ENCODE assay signal across 1 cellular context in the genomic region with DNA sequence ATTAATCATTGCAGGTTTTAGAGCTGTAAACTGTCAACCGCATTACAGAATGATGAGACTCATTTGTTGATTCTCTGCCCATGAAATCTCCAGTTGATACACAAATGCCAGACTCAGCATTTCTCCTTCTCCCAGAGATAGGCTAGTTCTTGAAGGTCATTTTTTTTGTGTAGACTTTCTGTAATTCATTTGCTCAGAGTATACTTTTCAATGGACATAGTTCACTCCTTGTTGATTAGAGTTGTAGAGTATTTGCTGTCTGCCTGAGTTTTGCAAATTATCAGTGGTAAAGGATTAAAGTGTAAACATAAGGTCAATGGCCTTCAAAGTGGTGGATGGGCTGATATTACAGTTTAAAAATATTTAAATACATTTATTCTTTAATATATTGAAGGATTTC.
TF ChIP-seq lines count a peak whose summit lies in the region.

No MANE protein-coding gene starts in this region.

TF ChIP-seq in HepG2, 621 proteins besides CTCF, POLR2A, EP300 and RAD21 (continued from another document and continues in another):
- TF ChIP-seq ZNF800 (CRISPR knock-in tag; IDR thresholded peaks at IDR 0.05) (no peak; the same call in 1 of the 2 replicates), PREB (CRISPR knock-in tag; IDR thresholded peaks at IDR 0.05) (no peak), SNAI1 (CRISPR knock-in tag; IDR thresholded peaks at IDR 0.05; ENCODE audit: borderline replicate concordance) (no peak), KLF12 (CRISPR knock-in tag; IDR thresholded peaks at IDR 0.05; ENCODE audit: borderline replicate concordance) (no peak), SP4 (CRISPR knock-in tag; IDR thresholded peaks at IDR 0.05) (no peak), EZH2 (conservative IDR thresholded peaks at IDR 0.05; ENCODE audit: low read depth, low read length) (no peak), ZNF782 (CRISPR knock-in tag; IDR thresholded peaks at IDR 0.05; ENCODE audit: borderline replicate concordance) (no peak), ZNF468 (CRISPR knock-in tag; IDR thresholded peaks at IDR 0.05) (no peak), ZNF775 (CRISPR knock-in tag; IDR thresholded peaks at IDR 0.05; ENCODE audit: borderline replicate concordance) (no peak), ZNF616 (CRISPR knock-in tag; IDR thresholded peaks at IDR 0.05; ENCODE audit: low read depth) (no peak), SALL1 (CRISPR knock-in tag; IDR thresholded peaks at IDR 0.05) (peak; percentile 34; the same call in 1 of the 2 replicates), NFE2L1 (CRISPR knock-in tag; IDR thresholded peaks at IDR 0.05; ENCODE audit: borderline replicate concordance) (no peak), ARID4A (CRISPR knock-in tag; IDR thresholded peaks at IDR 0.05; ENCODE audit: borderline replicate concordance) (no peak), RBM22 (optimal IDR thresholded peaks at IDR 0.05; ENCODE audit: low read length) (no peak), ZNF260 (CRISPR knock-in tag; IDR thresholded peaks at IDR 0.05; ENCODE audit: borderline replicate concordance, low read depth) (no peak), MIER3 (CRISPR knock-in tag; IDR thresholded peaks at IDR 0.05; ENCODE audit: borderline replicate concordance) (peak; percentile 76; the same call in 1 of the 2 replicates), KLF15 (CRISPR knock-in tag; IDR thresholded peaks at IDR 0.05; ENCODE audit: borderline replicate concordance) (no peak), CENPBD1 (CRISPR knock-in tag; IDR thresholded peaks at IDR 0.05; ENCODE audit: borderline replicate concordance, low read depth) (no peak), THAP7 (CRISPR knock-in tag; IDR thresholded peaks at IDR 0.05) (no peak), ZNF337 (CRISPR knock-in tag; IDR thresholded peaks at IDR 0.05; ENCODE audit: borderline replicate concordance, low read depth) (no peak), ZFP90 (CRISPR knock-in tag; IDR thresholded peaks at IDR 0.05; ENCODE audit: borderline replicate concordance) (no peak), ZIK1 (CRISPR knock-in tag; IDR thresholded peaks at IDR 0.05; ENCODE audit: borderline replicate concordance, low read depth) (no peak), ZNF883 (CRISPR knock-in tag; IDR thresholded peaks at IDR 0.05; ENCODE audit: not compliant biosample characterization) (no peak), POLR2AphosphoS5 (IDR thresholded peaks at IDR 0.05; ENCODE audit: low read depth, low read length) (no peak), SCMH1 (CRISPR knock-in tag; IDR thresholded peaks at IDR 0.05; ENCODE audit: borderline replicate concordance) (no peak), ZNF772 (CRISPR knock-in tag; IDR thresholded peaks at IDR 0.05) (no peak), ZHX1 (CRISPR knock-in tag; IDR thresholded peaks at IDR 0.05; ENCODE audit: low read depth) (no peak), ZKSCAN1 (IDR thresholded peaks at IDR 0.05; ENCODE audit: low read length) (no peak), ZNF768 (CRISPR knock-in tag; IDR thresholded peaks at IDR 0.05) (no peak), GATAD2A (CRISPR knock-in tag; IDR thresholded peaks at IDR 0.05) (peak; percentile 86), GMEB2 (CRISPR knock-in tag; IDR thresholded peaks at IDR 0.05; ENCODE audit: low read depth) (no peak), SRSF4 (IDR thresholded peaks at IDR 0.05; ENCODE audit: low read depth, low read length, poor library complexity, severe bottlenecking) (no peak), ZSCAN29 (CRISPR knock-in tag; conservative IDR thresholded peaks at IDR 0.05) (no peak), NFIB (CRISPR knock-in tag; IDR thresholded peaks at IDR 0.05; ENCODE audit: borderline replicate concordance) (no peak), ZNF20 (CRISPR knock-in tag; IDR thresholded peaks at IDR 0.05) (no peak)
- TF ChIP-seq, protein P1, sequence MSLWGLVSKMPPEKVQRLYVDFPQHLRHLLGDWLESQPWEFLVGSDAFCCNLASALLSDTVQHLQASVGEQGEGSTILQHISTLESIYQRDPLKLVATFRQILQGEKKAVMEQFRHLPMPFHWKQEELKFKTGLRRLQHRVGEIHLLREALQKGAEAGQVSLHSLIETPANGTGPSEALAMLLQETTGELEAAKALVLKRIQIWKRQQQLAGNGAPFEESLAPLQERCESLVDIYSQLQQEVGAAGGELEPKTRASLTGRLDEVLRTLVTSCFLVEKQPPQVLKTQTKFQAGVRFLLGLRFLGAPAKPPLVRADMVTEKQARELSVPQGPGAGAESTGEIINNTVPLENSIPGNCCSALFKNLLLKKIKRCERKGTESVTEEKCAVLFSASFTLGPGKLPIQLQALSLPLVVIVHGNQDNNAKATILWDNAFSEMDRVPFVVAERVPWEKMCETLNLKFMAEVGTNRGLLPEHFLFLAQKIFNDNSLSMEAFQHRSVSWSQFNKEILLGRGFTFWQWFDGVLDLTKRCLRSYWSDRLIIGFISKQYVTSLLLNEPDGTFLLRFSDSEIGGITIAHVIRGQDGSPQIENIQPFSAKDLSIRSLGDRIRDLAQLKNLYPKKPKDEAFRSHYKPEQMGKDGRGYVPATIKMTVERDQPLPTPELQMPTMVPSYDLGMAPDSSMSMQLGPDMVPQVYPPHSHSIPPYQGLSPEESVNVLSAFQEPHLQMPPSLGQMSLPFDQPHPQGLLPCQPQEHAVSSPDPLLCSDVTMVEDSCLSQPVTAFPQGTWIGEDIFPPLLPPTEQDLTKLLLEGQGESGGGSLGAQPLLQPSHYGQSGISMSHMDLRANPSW (CRISPR knock-in tag; IDR thresholded peaks at IDR 0.05; ENCODE audit: borderline replicate concordance) = no peak
- TF ChIP-seq, protein P2, sequence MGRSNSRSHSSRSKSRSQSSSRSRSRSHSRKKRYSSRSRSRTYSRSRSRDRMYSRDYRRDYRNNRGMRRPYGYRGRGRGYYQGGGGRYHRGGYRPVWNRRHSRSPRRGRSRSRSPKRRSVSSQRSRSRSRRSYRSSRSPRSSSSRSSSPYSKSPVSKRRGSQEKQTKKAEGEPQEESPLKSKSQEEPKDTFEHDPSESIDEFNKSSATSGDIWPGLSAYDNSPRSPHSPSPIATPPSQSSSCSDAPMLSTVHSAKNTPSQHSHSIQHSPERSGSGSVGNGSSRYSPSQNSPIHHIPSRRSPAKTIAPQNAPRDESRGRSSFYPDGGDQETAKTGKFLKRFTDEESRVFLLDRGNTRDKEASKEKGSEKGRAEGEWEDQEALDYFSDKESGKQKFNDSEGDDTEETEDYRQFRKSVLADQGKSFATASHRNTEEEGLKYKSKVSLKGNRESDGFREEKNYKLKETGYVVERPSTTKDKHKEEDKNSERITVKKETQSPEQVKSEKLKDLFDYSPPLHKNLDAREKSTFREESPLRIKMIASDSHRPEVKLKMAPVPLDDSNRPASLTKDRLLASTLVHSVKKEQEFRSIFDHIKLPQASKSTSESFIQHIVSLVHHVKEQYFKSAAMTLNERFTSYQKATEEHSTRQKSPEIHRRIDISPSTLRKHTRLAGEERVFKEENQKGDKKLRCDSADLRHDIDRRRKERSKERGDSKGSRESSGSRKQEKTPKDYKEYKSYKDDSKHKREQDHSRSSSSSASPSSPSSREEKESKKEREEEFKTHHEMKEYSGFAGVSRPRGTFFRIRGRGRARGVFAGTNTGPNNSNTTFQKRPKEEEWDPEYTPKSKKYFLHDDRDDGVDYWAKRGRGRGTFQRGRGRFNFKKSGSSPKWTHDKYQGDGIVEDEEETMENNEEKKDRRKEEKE (IDR thresholded peaks at IDR 0.05) = no peak
